In the genomic region with DNA sequence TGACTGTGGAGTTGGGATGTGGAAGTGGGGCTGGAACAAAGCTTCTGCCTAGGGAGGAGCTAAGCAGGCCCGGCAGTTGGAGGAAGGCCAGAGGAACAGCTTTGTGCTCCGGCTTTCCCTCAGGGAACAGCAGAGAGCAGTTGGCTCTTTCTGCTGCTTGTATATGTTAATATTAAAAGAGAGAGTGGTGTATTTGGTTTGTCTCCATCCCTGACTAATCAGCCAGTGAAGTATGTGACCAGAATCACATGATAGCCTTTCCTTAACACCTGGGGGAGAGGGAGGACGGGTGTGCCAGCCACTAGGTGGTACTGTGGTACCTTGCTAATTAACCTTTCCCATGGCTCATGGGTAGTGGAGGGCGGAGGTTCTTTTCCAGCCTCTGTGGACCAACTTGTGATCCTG, we compare ENCODE assay signal across 8 cellular contexts. TPM values are rescaled to one million over a fixed set of nuclear protein-coding genes. Genes with fewer than 3 reads are reported as not detected.
DNase-seq lines count a peak whose midpoint lies in the region; ATAC-seq and TF ChIP-seq lines count a peak whose summit lies in the region.

No MANE protein-coding gene starts in this region.

- H3K4me3 ChIP-seq in GM12865 (ENCODE audit: low read depth, low read length) (no peak overlapping the region), gastroesophageal sphincter (no peak overlapping the region), sigmoid colon (no peak overlapping the region)

- H3K27me3 ChIP-seq in gastroesophageal sphincter, result no peaks in the 10 kb centered on the region
- H3K27me3 ChIP-seq in sigmoid colon, result no peaks in the 10 kb centered on the region

- TF ChIP-seq CTCF in GM12865 (IDR thresholded peaks at IDR 0.05; ENCODE audit: insufficient read depth, low read depth, low read length, missing control alignments) (peak; percentile 29), gastroesophageal sphincter (IDR thresholded peaks at IDR 0.05) (peak in 3 of 4 experiments; percentile 44 to 67 (median 50)), sigmoid colon (IDR thresholded peaks at IDR 0.05) (peak in 3 of 4 experiments; percentile 22 to 45 (median 37))

- peak overlapping the region in 2 of 4 donors; percentile 23 to 43 for H3K27ac ChIP-seq in gastroesophageal sphincter
- peak overlapping the region in 1 of 4 donors; percentile 18 for H3K27ac ChIP-seq in sigmoid colon

- intact Hi-C loops in sigmoid colon (cut with DNase I), result no loop called here

- ATAC-seq in gastroesophageal sphincter, result peak; percentile 71
- no peak for ATAC-seq in HG03439 (IDR thresholded peaks at IDR 0.05; ENCODE audit: unreplicated experiment)
- ATAC-seq in HG03342 (IDR thresholded peaks at IDR 0.05; ENCODE audit: unreplicated experiment), result no peak

- TF ChIP-seq EP300 in gastroesophageal sphincter (IDR thresholded peaks at IDR 0.05) (no peak), sigmoid colon (IDR thresholded peaks at IDR 0.05) (no peak)

- peaks cover 0 to 67% of the 10 kb centered on the region in 2 donors for H3K36me3 ChIP-seq in gastroesophageal sphincter
- peaks cover 29 to 66% (median 49%) of the 10 kb centered on the region in 4 donors for H3K36me3 ChIP-seq in sigmoid colon

- peak; percentile 76 for DNase-seq in A172 (ENCODE audit: low spot score)
- DNase-seq in GM12865 (ENCODE audit: low read depth), result peak; percentile 38
- peak; percentile 92 for DNase-seq in NCI-H2196 (lab: John Stamatoyannopoulos, UW; ENCODE audit: unreplicated experiment)
- DNase-seq in activated T-cell treated with anti-CD3 and anti-CD28 coated beads, Interleukin-2, amount 50 U/mL, for 1 hour, result peak; percentile 32
- DNase-seq in sigmoid colon, result no peak

- TF ChIP-seq POLR2A in gastroesophageal sphincter (IDR thresholded peaks at IDR 0.05) (no peak), sigmoid colon (IDR thresholded peaks at IDR 0.05) (no peak)

- WGBS in gastroesophageal sphincter (ENCODE audit: low coverage in 1 of 2), 2 donors, result 15 to 22% methylated on average over 4 of the region's 4 CpGs
- WGBS in sigmoid colon, 2 donors, result 20 to 42% methylated on average over 4 of the region's 4 CpGs

- H3K4me1 ChIP-seq in gastroesophageal sphincter (peaks cover 0 to 15% (median 0%) of the 10 kb centered on the region in 3 donors), sigmoid colon (peaks cover 0 to 9% (median 0%) of the 10 kb centered on the region in 4 donors)

- H3K9me3 ChIP-seq in gastroesophageal sphincter, result no peaks in the 10 kb centered on the region
- no peaks in the 10 kb centered on the region for H3K9me3 ChIP-seq in sigmoid colon

RNA-seq across cellular contexts. Expression of a gene that starts 10.0 kb away (rescaled TPM):
- total RNA-seq in A172 (2014; rRNA removed; shearing (Covaris generic)), result 37.4 and 42.6 TPM in 2 replicates
- total RNA-seq in gastroesophageal sphincter, result 10 to 100 TPM; 36.2 to 49.2 (median 44.3) TPM
- 10 to 100 TPM; 26.0 to 43.5 (median 31.3) TPM for total RNA-seq in sigmoid colon
- polyA plus RNA-seq in sigmoid colon, result 10 to 100 TPM; 31.8 to 48.1 (median 35.4) TPM

RNA-seq across cellular contexts. Expression of a gene that starts 10.1 kb away (rescaled TPM):
- 36.2 and 38.3 TPM in 2 replicates for total RNA-seq in A172 (2014; rRNA removed; shearing (Covaris generic))
- total RNA-seq in gastroesophageal sphincter (100 to 1,000 TPM in 1 of 4 donors, 10 to 100 TPM in 3; 56.8 to 117 (median 66.4) TPM), sigmoid colon (10 to 100 TPM; 38.5 to 71.2 (median 53.9) TPM)
- 10 to 100 TPM; 15.0 to 40.8 (median 26.4) TPM for polyA plus RNA-seq in sigmoid colon

RNA-seq across cellular contexts. Expression of a gene that starts 29.5 kb away (rescaled TPM):
- 717 and 879 TPM in 2 replicates for total RNA-seq in A172 (2014; rRNA removed; shearing (Covaris generic))
- 100 to 1,000 TPM; 234 to 322 (median 288) TPM for total RNA-seq in gastroesophageal sphincter
- total RNA-seq in sigmoid colon, result 100 to 1,000 TPM; 203 to 239 (median 225) TPM
- 100 to 1,000 TPM; 226 to 240 (median 237) TPM for polyA plus RNA-seq in sigmoid colon

RNA-seq across cellular contexts. Expression of a gene that starts 40.9 kb away (rescaled TPM):
- total RNA-seq in A172 (2014; rRNA removed; shearing (Covaris generic)), result 32.3 and 46.9 TPM in 2 replicates
- total RNA-seq in gastroesophageal sphincter (10 to 100 TPM; 31.8 to 54.9 (median 39.5) TPM), sigmoid colon (10 to 100 TPM; 32.4 to 51.3 (median 39.2) TPM)
- 10 to 100 TPM; 36.5 to 48.9 (median 45.6) TPM for polyA plus RNA-seq in sigmoid colon

RNA-seq across cellular contexts. Expression of a gene that starts 48.3 kb away (rescaled TPM):
- not detected in 2 replicates for total RNA-seq in A172 (2014; rRNA removed; shearing (Covaris generic))
- total RNA-seq in gastroesophageal sphincter (not detected), sigmoid colon (not detected)
- polyA plus RNA-seq in sigmoid colon, result 1 to 10 TPM in 1 of 3 donors, under 1 TPM in 1, not detected in 1; 0.54 to 1.2 TPM
